ENCODE assay signal across 10 cellular contexts in the genomic region with DNA sequence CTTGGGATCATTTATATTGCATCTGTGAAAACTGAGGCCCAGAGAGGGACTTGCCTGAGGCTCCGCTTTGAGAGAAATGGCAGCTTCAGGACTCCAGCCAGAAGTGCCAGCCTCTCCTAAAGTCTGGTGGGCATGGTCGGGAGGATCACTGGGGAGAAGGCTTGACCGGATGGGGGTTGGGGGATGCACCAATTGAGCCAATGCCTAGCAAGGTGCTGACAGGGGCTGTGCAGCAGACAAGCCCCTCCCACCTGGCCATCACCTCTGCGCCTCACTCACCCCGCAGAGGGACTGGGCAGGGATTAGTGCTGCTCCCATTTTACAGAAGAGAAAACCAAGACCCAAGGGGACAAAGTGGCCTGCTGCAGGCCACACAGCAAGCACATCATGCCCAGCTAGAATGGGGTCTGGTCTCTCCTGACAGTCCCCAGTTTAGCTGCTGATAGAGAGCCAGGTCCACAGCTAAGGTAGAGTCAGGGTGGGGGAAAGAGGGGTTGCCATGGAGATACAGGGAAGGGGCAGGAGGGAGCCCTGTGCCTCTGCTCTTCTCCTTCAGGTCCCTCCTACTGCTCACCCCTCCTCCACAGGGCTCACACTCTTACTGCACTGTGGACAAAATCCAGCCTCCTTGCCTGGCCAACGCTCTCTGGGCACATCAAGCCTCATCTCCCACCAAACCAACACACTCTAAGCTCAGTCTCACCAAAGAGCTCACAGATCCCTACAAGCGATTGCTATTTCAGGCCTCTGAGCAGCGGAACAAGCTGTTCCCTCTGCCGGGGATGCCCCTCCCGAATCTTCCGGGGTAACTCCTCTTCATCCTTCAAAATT. TPM values are rescaled to one million over a fixed set of nuclear protein-coding genes. Genes with fewer than 3 reads are reported as not detected.
DNase-seq lines count a peak whose midpoint lies in the region; ATAC-seq, FAIRE-seq and TF ChIP-seq lines count a peak whose summit lies in the region.
"Had no signal": no experiment of that assay in that cellular context is flagged by ENCODE, and none has a peak within 500 bp of the region (broad histone marks: within the 10 kb centered on the region; RNA-seq: fewer than 3 reads in every experiment).

No MANE protein-coding gene starts in this region.

- TF ChIP-seq POLR2A in GM12878 (IDR thresholded peaks at IDR 0.05; ENCODE audit: low read depth, low read length) (no peak), testis (IDR thresholded peaks at IDR 0.05) (no peak)

- H4K20me1 ChIP-seq in GM12878 (ENCODE audit: control insufficient read depth, insufficient read depth), result no peaks in the 10 kb centered on the region

- CTCF ChIA-PET in GM12878 (lab: Yijun Ruan, JAX), result interaction anchor here (0.8 to 3.3 kb wide), 12 partner anchors 15 to 132 kb away, joined by 3 to 18 read pairs (median 4); a partner anchor contains a TSS

- no peaks in the 10 kb centered on the region for H3K9me3 Mint-ChIP-seq in memory B cell

- DNase-seq in NCI-H1105 treated with DMSO at 0.1 percent for 48 hours (lab: John Stamatoyannopoulos, UW) (peak; percentile 0), NCI-H1105 (lab: John Stamatoyannopoulos, UW) (no peak), GM12878 (ENCODE audit: low read depth, low spot score) (no peak), memory B cell (ENCODE audit: low spot score in 2 of 2) (no peak), testis (peak; percentile 68), NOMO-1 (lab: John Stamatoyannopoulos, UW; ENCODE audit: unreplicated experiment in 2 of 2) (no peak)
- no peak for DNase-seq in central memory CD4-positive, alpha-beta T cell
- DNase-seq: cortex of kidney, mucosa of descending colon had no signal

- no peaks in the 10 kb centered on the region for H3K36me3 ChIP-seq in GM12878 (ENCODE audit: control insufficient read depth in 2 of 2, insufficient read depth in 2 of 2, low read length in 1 of 2)
- H3K36me3 ChIP-seq in testis (ENCODE audit: low read depth, missing control alignments), result no peaks in the 10 kb centered on the region

- H3K9ac ChIP-seq in GM12878 (ENCODE audit: control insufficient read depth, insufficient read depth, low read length), result no peak overlapping the region

- BruUV-seq in GM12878 (replicated peaks; lab: Mats Ljungman, UMichigan), result no TSS peak

- H3K27me3 ChIP-seq in GM12878 (replicated peaks in 1 of 2; ENCODE audit: control insufficient read depth in 2 of 2, insufficient read depth in 2 of 2, low read length in 1 of 2) (no peaks in the 10 kb centered on the region), testis (no peaks in the 10 kb centered on the region)

- intact Hi-C loops in GM12878 (cut with micrococcal nuclease; ENCODE audit: unreplicated experiment) (no loop called here), testis (cut with DNase I; ENCODE audit: low total_unique reads) (no loop called here)

- H3K79me2 ChIP-seq in GM12878 (ENCODE audit: control insufficient read depth, insufficient read depth, low read length), result peaks cover 33% of the 10 kb centered on the region

- H3K27ac Mint-ChIP-seq in memory B cell, result peak overlapping the region; percentile 96

- SMC1A ChIA-PET in GM12878 (lab: Charles Lee; ENCODE audit: uncharacterized antibody, unreplicated experiment), result interaction anchor here (0.7 to 1.6 kb wide), 4 partner anchors 7 to 93 kb away, joined by 3 to 4 read pairs (median 3); no protein-coding TSS in a partner anchor

- H3K9me3 ChIP-seq in GM12878 (replicated peaks; ENCODE audit: control insufficient read depth, insufficient read depth, low read length) (no peaks in the 10 kb centered on the region), testis (no peaks in the 10 kb centered on the region)
- H3K9me3 ChIP-seq: mucosa of descending colon had no signal

- RAD21 ChIA-PET in GM12878 (lab: Charles Lee; ENCODE audit: unreplicated experiment), result interaction anchor here (0.8 to 1.5 kb wide), 5 partner anchors 29 to 107 kb away, joined by 3 to 5 read pairs (median 4); a partner anchor contains a TSS

- H3K4me3 ChIP-seq in GM12878 (no peak overlapping the region), testis (no peak overlapping the region)
- H3K4me3 ChIP-seq: mucosa of descending colon had no signal

- H3K4me1 ChIP-seq in GM12878 (ENCODE audit: control insufficient read depth, insufficient read depth, low read length) (peaks cover 22% of the 10 kb centered on the region), testis (peaks cover 48% of the 10 kb centered on the region)

- WGBS in GM12878 (ENCODE audit: insufficient coverage, insufficient replicate concordance, low lambda C conversion rate, missing lambda C conversion rate), result 95% methylated on average over 11 of the region's 11 CpGs
- WGBS in testis, 2 donors, result 55 to 58% methylated on average over 10 to 11 of the region's 11 CpGs

- H3K4me1 Mint-ChIP-seq in memory B cell, result peaks cover 38% of the 10 kb centered on the region

- H2AFZ ChIP-seq in GM12878 (ENCODE audit: control insufficient read depth, low read depth, low read length), result no peak overlapping the region

- in situ Hi-C loops in GM12878 (cut with MboI), result no loop called here

- H3K27me3 Mint-ChIP-seq in memory B cell, result no peaks in the 10 kb centered on the region

- TF ChIP-seq EP300 in GM12878 (IDR thresholded peaks at IDR 0.05; ENCODE audit: borderline replicate concordance in 1 of 2, control insufficient read depth in 1 of 2, low read depth in 2 of 2, low read length in 2 of 2), result no peak

- H3K4me3 Mint-ChIP-seq in memory B cell, result peak overlapping the region; percentile 52

- TF ChIP-seq CTCF in GM12878 (IDR thresholded peaks at IDR 0.05 in 2 of 3, conservative IDR thresholded peaks at IDR 0.05 in 1 of 3; ENCODE audit: control insufficient read depth in 2 of 3, extremely low read depth in 1 of 3, insufficient read depth in 1 of 3, low read depth in 3 of 3, low read length in 3 of 3) (no peak), testis (IDR thresholded peaks at IDR 0.05) (no peak)

- H3K27ac ChIP-seq in GM12878 (ENCODE audit: control insufficient read depth, insufficient read depth), result no peak overlapping the region
- H3K27ac ChIP-seq in testis, result peak overlapping the region; percentile 97 to 99

- no peak for FAIRE-seq in GM12878 (lab: Jason Lieb, UNC)

- ATAC-seq in GM12878 (no peak), memory B cell (ENCODE audit: low read depth) (no peak), SK-N-SH treated with all-trans-retinoic acid at 6 μM for 48 hours (no peak)
- ATAC-seq: mucosa of descending colon had no signal

- no peaks in the 10 kb centered on the region for H3K36me3 Mint-ChIP-seq in memory B cell

- no peak for TF ChIP-seq RAD21 in GM12878 (IDR thresholded peaks at IDR 0.05; ENCODE audit: insufficient read depth, low read depth, low read length)

- POLR2A ChIA-PET in GM12878 (lab: Charles Lee), result interaction anchor here (1.3 to 1.6 kb wide), 2 partner anchors 67 to 208 kb away, joined by 4 to 7 read pairs; no protein-coding TSS in a partner anchor

- peak overlapping the region; percentile 20; the same call in 1 of the 2 replicates for H3K4me2 ChIP-seq in GM12878 (ENCODE audit: control insufficient read depth, insufficient read depth)

RNA-seq across cellular contexts. Expression of a gene that starts 29.5 kb away (rescaled TPM):
- 1.7 TPM in 2 replicates for total RNA-seq in GM12878 (2013; cell fraction: nucleolus; rRNA removed)
- total RNA-seq in GM12878 (2014; rRNA removed), result 3.1 and 3.6 TPM in 2 replicates
- 1.7 and 2.0 TPM in 2 replicates for total RNA-seq in GM12878 (2014; rRNA removed; fragmentation: Illumina TruSeq; extraction: Trizol)
- 4.9 and 5.8 TPM in 2 replicates for total RNA-seq in GM12878 (2021)
- polyA plus RNA-seq in GM12878 (2011; ENCODE audit: low read depth), result 1.4 TPM
- 1.6 and 4.4 TPM in 2 replicates for polyA plus RNA-seq in GM12878 (2011; rRNA removed)
- 2.8 and 4.0 TPM in 2 replicates for polyA plus RNA-seq in GM12878 (2011; cell fraction: cytosol; rRNA removed)
- polyA plus RNA-seq in GM12878 (2011; cell fraction: nucleus; rRNA removed), result 3.2 and 4.9 TPM in 2 replicates
- 1.9 and 2.2 TPM in 2 replicates for polyA plus RNA-seq in GM12878 (2012)
- 2.2 and 4.1 TPM in 2 replicates for polyA plus RNA-seq in GM12878 (2014; fragmentation: Illumina TruSeq; extraction: Trizol)
- polyA plus RNA-seq in GM12878 (2014; fragmentation: Nextera tagmentation; extraction: Ambion mirVana), result under 1 TPM; 0.23 to 0.27 TPM
- 3.3 and 3.6 TPM in 2 replicates for polyA plus RNA-seq in GM12878 (2014; rRNA removed)
- 1 to 10 TPM; 2.4 to 3.0 TPM for polyA plus RNA-seq in GM12878 (2016; fragmentation: Nextera tagmentation; extraction: Ambion mirVana)
- polyA minus RNA-seq in GM12878 (2011; rRNA and poly(A)+ RNA removed), result 4.1 and 4.2 TPM in 2 replicates
- polyA minus RNA-seq in GM12878 (2011; cell fraction: cytosol; rRNA and poly(A)+ RNA removed), result 1.2 and 2.4 TPM in 2 replicates
- 0.73 and 6.4 TPM in 2 replicates for polyA minus RNA-seq in GM12878 (2011; cell fraction: nucleus; rRNA and poly(A)+ RNA removed)
- 10 to 100 TPM; 32.8 to 40.9 TPM for total RNA-seq in testis
- polyA plus RNA-seq in testis (ENCODE audit: insufficient read depth, low read depth, low replicate concordance), result 25.6 TPM

RNA-seq across cellular contexts. Expression of a gene that starts 35.4 kb away (rescaled TPM):
- total RNA-seq in GM12878 (2013; cell fraction: nucleolus; rRNA removed), result 15.1 and 15.4 TPM in 2 replicates
- total RNA-seq in GM12878 (2014; rRNA removed) (15.9 and 18.2 TPM in 2 replicates), GM12878 (2014; rRNA removed; fragmentation: Illumina TruSeq; extraction: Trizol) (10.7 and 12.2 TPM in 2 replicates), GM12878 (2021) (30.6 and 32.0 TPM in 2 replicates), testis (10 to 100 TPM; 35.4 to 41.7 TPM)
- polyA plus RNA-seq in GM12878 (2011; ENCODE audit: low read depth), result 6.7 TPM
- polyA plus RNA-seq in GM12878 (2011; rRNA removed) (4.4 and 10.3 TPM in 2 replicates), GM12878 (2014; fragmentation: Illumina TruSeq; extraction: Trizol) (11.0 and 17.6 TPM in 2 replicates), GM12878 (2014; fragmentation: Nextera tagmentation; extraction: Ambion mirVana) (10 to 100 TPM in 1 of 2 experiments, 1 to 10 TPM in 1; 4.5 to 11.1 TPM), GM12878 (2014; rRNA removed) (12.7 and 16.9 TPM in 2 replicates), GM12878 (2016; fragmentation: Nextera tagmentation; extraction: Ambion mirVana) (10 to 100 TPM; 19.4 to 19.6 TPM), testis (ENCODE audit: insufficient read depth, low read depth, low replicate concordance) (32.7 TPM)
- polyA plus RNA-seq in GM12878 (2011; cell fraction: cytosol; rRNA removed), result 11.9 and 14.1 TPM in 2 replicates
- polyA plus RNA-seq in GM12878 (2011; cell fraction: nucleus; rRNA removed), result 10.6 and 15.2 TPM in 2 replicates
- polyA plus RNA-seq in GM12878 (2012), result 13.7 and 17.0 TPM in 2 replicates
- polyA minus RNA-seq in GM12878 (2011; rRNA and poly(A)+ RNA removed), result 9.7 and 11.9 TPM in 2 replicates
- polyA minus RNA-seq in GM12878 (2011; cell fraction: cytosol; rRNA and poly(A)+ RNA removed), result 8.4 and 10.3 TPM in 2 replicates
- polyA minus RNA-seq in GM12878 (2011; cell fraction: nucleus; rRNA and poly(A)+ RNA removed), result 3.5 and 5.8 TPM in 2 replicates

RNA-seq across cellular contexts. Expression of a gene that starts 57.3 kb away (rescaled TPM):
- 6.6 and 7.7 TPM in 2 replicates for total RNA-seq in GM12878 (2013; cell fraction: nucleolus; rRNA removed)
- total RNA-seq in GM12878 (2014; rRNA removed) (81.4 and 99.9 TPM in 2 replicates), GM12878 (2014; rRNA removed; fragmentation: Illumina TruSeq; extraction: Trizol) (85.5 and 86.8 TPM in 2 replicates), GM12878 (2021) (64.2 and 64.8 TPM in 2 replicates), testis (10 to 100 TPM; 33.7 to 35.1 TPM)
- 38.8 TPM for polyA plus RNA-seq in GM12878 (2011; ENCODE audit: low read depth)
- polyA plus RNA-seq in GM12878 (2011; rRNA removed) (96.7 and 99.4 TPM in 2 replicates), GM12878 (2014; fragmentation: Illumina TruSeq; extraction: Trizol) (91.7 and 101 TPM in 2 replicates), GM12878 (2014; fragmentation: Nextera tagmentation; extraction: Ambion mirVana) (10 to 100 TPM; 40.5 to 77.0 TPM), GM12878 (2014; rRNA removed) (97.6 and 115 TPM in 2 replicates), GM12878 (2016; fragmentation: Nextera tagmentation; extraction: Ambion mirVana) (10 to 100 TPM; 51.5 to 52.4 TPM), testis (ENCODE audit: insufficient read depth, low read depth, low replicate concordance) (42.8 TPM)
- 63.8 and 68.0 TPM in 2 replicates for polyA plus RNA-seq in GM12878 (2011; cell fraction: cytosol; rRNA removed)
- 36.7 and 44.3 TPM in 2 replicates for polyA plus RNA-seq in GM12878 (2011; cell fraction: nucleus; rRNA removed)
- polyA plus RNA-seq in GM12878 (2012), result 30.5 and 37.3 TPM in 2 replicates
- polyA minus RNA-seq in GM12878 (2011; rRNA and poly(A)+ RNA removed), result 34.6 and 35.7 TPM in 2 replicates
- polyA minus RNA-seq in GM12878 (2011; cell fraction: cytosol; rRNA and poly(A)+ RNA removed), result 8.1 and 11.6 TPM in 2 replicates
- polyA minus RNA-seq in GM12878 (2011; cell fraction: nucleus; rRNA and poly(A)+ RNA removed), result 5.0 and 11.9 TPM in 2 replicates

RNA-seq across cellular contexts. Expression of a gene that starts 57.7 kb away (rescaled TPM):
- 78.7 and 86.2 TPM in 2 replicates for total RNA-seq in GM12878 (2013; cell fraction: nucleolus; rRNA removed)
- total RNA-seq in GM12878 (2014; rRNA removed) (115 and 132 TPM in 2 replicates), GM12878 (2014; rRNA removed; fragmentation: Illumina TruSeq; extraction: Trizol) (63.2 and 69.0 TPM in 2 replicates), GM12878 (2021) (127 and 133 TPM in 2 replicates), testis (100 to 1,000 TPM; 133 to 178 TPM)
- 48.7 TPM for polyA plus RNA-seq in GM12878 (2011; ENCODE audit: low read depth)
- polyA plus RNA-seq in GM12878 (2011; rRNA removed) (16.1 and 22.4 TPM in 2 replicates), GM12878 (2014; fragmentation: Illumina TruSeq; extraction: Trizol) (41.6 and 102 TPM in 2 replicates), GM12878 (2014; fragmentation: Nextera tagmentation; extraction: Ambion mirVana) (10 to 100 TPM; 21.4 to 22.3 TPM), GM12878 (2014; rRNA removed) (74.8 and 83.8 TPM in 2 replicates), GM12878 (2016; fragmentation: Nextera tagmentation; extraction: Ambion mirVana) (100 to 1,000 TPM; 211 to 214 TPM), testis (ENCODE audit: insufficient read depth, low read depth, low replicate concordance) (113 TPM)
- 60.6 and 64.3 TPM in 2 replicates for polyA plus RNA-seq in GM12878 (2011; cell fraction: cytosol; rRNA removed)
- polyA plus RNA-seq in GM12878 (2011; cell fraction: nucleus; rRNA removed), result 355 and 367 TPM in 2 replicates
- 71.7 and 92.0 TPM in 2 replicates for polyA plus RNA-seq in GM12878 (2012)
- polyA minus RNA-seq in GM12878 (2011; rRNA and poly(A)+ RNA removed), result 23.3 and 35.4 TPM in 2 replicates
- polyA minus RNA-seq in GM12878 (2011; cell fraction: cytosol; rRNA and poly(A)+ RNA removed), result 26.1 and 33.6 TPM in 2 replicates
- 42.7 and 65.6 TPM in 2 replicates for polyA minus RNA-seq in GM12878 (2011; cell fraction: nucleus; rRNA and poly(A)+ RNA removed)

Comparison
In these comparisons a context has a peak if more than half of its experiments do, and no peak if none do; other contexts are left out.
1. DNase-seq: peak in NCI-H1105 treated with DMSO at 0.1 percent for 48 hours (single experiment) and testis (single experiment); none in NCI-H1105 (single experiment), GM12878 (single experiment), memory B cell (0 of 2), central memory CD4-positive, alpha-beta T cell (single experiment) and NOMO-1 (0 of 2).
2. RNA of a gene that starts 29.5 kb away (total RNA-seq): 32.8 to 40.9 TPM in testis; 1.7 to 5.8 TPM in GM12878; every median in the first group is over 4 times any median in the second.